In the genomic region with DNA sequence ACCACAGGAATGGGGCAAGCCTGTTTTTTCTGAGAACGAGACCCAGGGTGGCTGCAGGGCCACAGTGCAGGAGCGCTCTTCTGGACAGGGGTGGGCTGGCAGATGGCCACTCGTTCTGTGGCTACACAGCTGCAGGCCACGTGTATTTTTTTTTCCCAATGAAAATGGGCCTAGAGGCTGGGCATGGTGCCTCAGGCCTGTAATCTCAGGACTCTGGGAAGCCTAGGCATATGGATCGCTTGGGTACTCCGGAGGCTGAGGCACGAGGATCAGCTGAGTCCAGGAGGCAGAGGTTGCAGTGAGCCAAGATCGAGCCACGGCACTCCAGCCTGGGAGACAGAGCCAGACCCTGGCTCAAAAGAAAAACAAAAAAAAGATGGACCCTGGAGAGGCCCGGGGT, we compare ENCODE assay signal across 8 cellular contexts. TPM values are rescaled to one million over a fixed set of nuclear protein-coding genes. Genes with fewer than 3 reads are reported as not detected.
A peak's percentile ranks its signal among the peaks of the same experiment; 100 is the strongest.
DNase-seq lines count a peak whose midpoint lies in the region; ATAC-seq and TF ChIP-seq lines count a peak whose summit lies in the region.

No MANE protein-coding gene starts in this region.

- H3K9me3 Mint-ChIP-seq in T-helper 2 cell treated with Interferon-gamma antibody and Interleukin-4, amounts not matched to agents 5 μg/mL and 100 μg/mL, for 36 hours, result no peaks in the 10 kb centered on the region

- 27% methylated on average over 10 of the region's 10 CpGs for WGBS in right cardiac atrium

- peaks cover 8% of the 10 kb centered on the region for H3K4me1 Mint-ChIP-seq in T-helper 2 cell treated with Interferon-gamma antibody and Interleukin-4, amounts not matched to agents 5 μg/mL and 100 μg/mL, for 36 hours (ENCODE audit: low read depth)
- H3K4me1 Mint-ChIP-seq in T-helper 17 cell, result peaks cover 19% of the 10 kb centered on the region

- H3K27me3 Mint-ChIP-seq in T-helper 2 cell treated with Interferon-gamma antibody and Interleukin-4, amounts not matched to agents 5 μg/mL and 100 μg/mL, for 36 hours (ENCODE audit: low read depth), result no peaks in the 10 kb centered on the region
- no peaks in the 10 kb centered on the region for H3K27me3 Mint-ChIP-seq in T-helper 17 cell

- no peaks in the 10 kb centered on the region for H3K27me3 ChIP-seq in right cardiac atrium (ENCODE audit: control insufficient read depth, insufficient read depth)

- DNase-seq in T-helper 2 cell treated with Interferon-gamma antibody and Interleukin-4, amounts not matched to agents 5 μg/mL and 100 μg/mL, for 36 hours (ENCODE audit: low spot score), result no peak
- DNase-seq in T-helper 2 cell, result no peak
- DNase-seq in T-helper 17 cell, result no peak
- peak in 2 of 3 donors; percentile 49 to 73 for DNase-seq in right cardiac atrium
- DNase-seq in substantia nigra (lab: John Stamatoyannopoulos, UW), result peak in 12 of 49 donors; percentile 13 to 47 (median 33)
- no peak for DNase-seq in erythroblast (lab: John Stamatoyannopoulos, UW)
- no peak for DNase-seq in cortex of kidney (lab: John Stamatoyannopoulos, UW)

- peaks cover 14% of the 10 kb centered on the region for H3K36me3 Mint-ChIP-seq in T-helper 2 cell treated with Interferon-gamma antibody and Interleukin-4, amounts not matched to agents 5 μg/mL and 100 μg/mL, for 36 hours (ENCODE audit: low read depth)
- H3K36me3 Mint-ChIP-seq in T-helper 17 cell (ENCODE audit: low read depth), result no peaks in the 10 kb centered on the region

- H3K4me3 ChIP-seq in right cardiac atrium (ENCODE audit: low read length), result no peak overlapping the region

- no peaks in the 10 kb centered on the region for H3K9me3 ChIP-seq in T-helper 17 cell (ENCODE audit: control insufficient read depth, low read length, poor library complexity, severe bottlenecking)
- no peaks in the 10 kb centered on the region for H3K9me3 ChIP-seq in right cardiac atrium (ENCODE audit: control insufficient read depth, low read length)

- TF ChIP-seq POLR2A in erythroblast (IDR thresholded peaks at IDR 0.05; ENCODE audit: low read length), result no peak

- H3K27ac ChIP-seq in right cardiac atrium (ENCODE audit: low read length), result no peak overlapping the region
- H3K27ac ChIP-seq in substantia nigra (ENCODE audit: low read depth, low read length, poor library complexity, severe bottlenecking), result peak overlapping the region; percentile 58

- no peaks in the 10 kb centered on the region for H3K4me1 ChIP-seq in right cardiac atrium (ENCODE audit: control insufficient read depth, insufficient read depth, low read length)

- peak overlapping the region; percentile 68 for H3K4me3 Mint-ChIP-seq in T-helper 2 cell treated with Interferon-gamma antibody and Interleukin-4, amounts not matched to agents 5 μg/mL and 100 μg/mL, for 36 hours
- H3K4me3 Mint-ChIP-seq in T-helper 17 cell, result peak overlapping the region; percentile 87

- ATAC-seq in T-helper 17 cell, result no peak
- peak; percentile 4 to 35 for ATAC-seq in right cardiac atrium
- no peak for ATAC-seq in HG03175 (IDR thresholded peaks at IDR 0.05; ENCODE audit: unreplicated experiment)

- intact Hi-C loops in right cardiac atrium (cut with DNase I), result no loop called here

- no peak overlapping the region for H3K27ac Mint-ChIP-seq in T-helper 2 cell treated with Interferon-gamma antibody and Interleukin-4, amounts not matched to agents 5 μg/mL and 100 μg/mL, for 36 hours
- no peak overlapping the region for H3K27ac Mint-ChIP-seq in T-helper 17 cell

RNA-seq across cellular contexts. Expression of a gene that starts 6.8 kb away (rescaled TPM):
- total RNA-seq in T-helper 17 cell, result 10 to 100 TPM; 63.0 to 64.8 TPM
- 10 to 100 TPM in 3 of 4 donors, 1 to 10 TPM in 1; 6.3 to 16.4 (median 14.2) TPM for total RNA-seq in right cardiac atrium
- 8.7 TPM for polyA plus RNA-seq in right cardiac atrium

RNA-seq across cellular contexts. Expression of a gene that starts 12.8 kb away (rescaled TPM):
- total RNA-seq in T-helper 17 cell (1 to 10 TPM; 7.0 to 8.8 TPM), right cardiac atrium (10 to 100 TPM in 3 of 4 donors, 1 to 10 TPM in 1; 9.5 to 12.1 (median 11.5) TPM)
- polyA plus RNA-seq in right cardiac atrium, result 18.7 TPM

RNA-seq across cellular contexts. Expression of a gene that starts 23.1 kb away (rescaled TPM):
- total RNA-seq in T-helper 17 cell (not detected), right cardiac atrium (under 1 TPM in 1 of 4 donors, not detected in 3; 0.26 TPM)
- 0.18 TPM for polyA plus RNA-seq in right cardiac atrium

RNA-seq across cellular contexts. Expression of a gene that starts 36.6 kb away (rescaled TPM):
- total RNA-seq in T-helper 17 cell (1 to 10 TPM; 1.3 to 3.6 TPM), right cardiac atrium (1 to 10 TPM in 2 of 4 donors, under 1 TPM in 2; 0.39 to 1.8 (median 0.89) TPM)
- 0.50 TPM for polyA plus RNA-seq in right cardiac atrium

RNA-seq across cellular contexts. Expression of a gene that starts 56.0 kb away (rescaled TPM):
- total RNA-seq in T-helper 17 cell (10 to 100 TPM; 39.2 to 48.0 TPM), right cardiac atrium (10 to 100 TPM; 39.7 to 45.3 (median 43.0) TPM)
- 47.1 TPM for polyA plus RNA-seq in right cardiac atrium

Comparison
In these comparisons a context has a peak if more than half of its experiments do, and no peak if none do; other contexts are left out.
1. DNase-seq: peak in right cardiac atrium (2 of 3); none in T-helper 2 cell treated with Interferon-gamma antibody and Interleukin-4, amounts not matched to agents 5 μg/mL and 100 μg/mL, for 36 hours (single experiment), T-helper 2 cell (0 of 5), T-helper 17 cell (0 of 3), erythroblast (0 of 2) and cortex of kidney (single experiment).
2. ATAC-seq: peak in right cardiac atrium (2 of 2); none in T-helper 17 cell (single experiment) and HG03175 (single experiment).